8 cellular contexts compared by ENCODE assay signal in the genomic region with DNA sequence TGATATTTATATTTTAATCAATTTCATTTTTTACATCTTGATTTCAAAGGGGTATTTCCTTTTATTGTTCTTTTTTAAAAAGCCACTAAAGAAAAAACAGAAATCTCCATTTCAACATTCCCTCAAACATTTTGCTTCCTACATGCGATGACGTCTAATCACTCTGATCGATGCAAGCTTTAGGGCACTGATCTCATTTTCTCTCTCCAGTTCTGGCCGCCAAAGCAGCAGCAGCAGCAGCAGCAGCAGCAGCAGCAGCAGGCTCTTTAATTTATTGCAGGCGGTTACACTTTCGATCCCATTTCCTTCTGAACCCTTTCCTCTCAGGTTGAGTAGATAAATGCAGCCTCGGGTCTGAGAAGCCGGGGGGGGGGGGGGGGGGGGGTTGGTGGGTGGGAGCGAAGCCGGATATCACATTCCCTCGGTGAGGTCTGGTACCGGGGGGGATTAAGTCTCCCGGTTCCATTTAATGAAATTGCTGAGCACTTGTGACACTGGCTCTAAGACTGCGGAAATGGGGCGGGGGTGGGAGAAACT. TPM values are rescaled to one million over a fixed set of nuclear protein-coding genes. Genes with fewer than 3 reads are reported as not detected.
DNase-seq lines count a peak whose midpoint lies in the region; ATAC-seq and TF ChIP-seq lines count a peak whose summit lies in the region.

No MANE protein-coding gene starts in this region.

- H3F3A ChIP-seq in SU-DHL-6 (ENCODE audit: insufficient read depth), result no peaks in the 10 kb centered on the region

- peak overlapping the region in 5 of 7 donors; percentile 5 to 74 (median 53) for H3K4me3 Mint-ChIP-seq in CD8-positive, alpha-beta memory T cell

- no peaks in the 10 kb centered on the region for H3K9me2 ChIP-seq in SU-DHL-6 (replicated peaks; ENCODE audit: insufficient read depth, low read length)

- H3K27ac ChIP-seq in CD8-positive, alpha-beta memory T cell (ENCODE audit: low read depth, low read length), result no peak overlapping the region
- H3K27ac ChIP-seq in SU-DHL-6 (ENCODE audit: low read depth, low read length) (no peak overlapping the region), fibroblast of lung (ENCODE audit: insufficient read depth, low read length) (no peak overlapping the region), rectal smooth muscle tissue (ENCODE audit: low read depth, low read length) (no peak overlapping the region), foreskin keratinocyte (no peak overlapping the region)

- H3K36me3 Mint-ChIP-seq in CD8-positive, alpha-beta memory T cell, result no peaks in the 10 kb centered on the region

- no peaks in the 10 kb centered on the region for H3K4me1 ChIP-seq in CD8-positive, alpha-beta memory T cell (ENCODE audit: insufficient read depth, low read length)
- H3K4me1 ChIP-seq in fibroblast of lung (ENCODE audit: control insufficient read depth, extremely low read depth, insufficient read depth, low read length) (no peaks in the 10 kb centered on the region), rectal smooth muscle tissue (ENCODE audit: control insufficient read depth, insufficient read depth, low read length) (no peaks in the 10 kb centered on the region), foreskin keratinocyte (no peaks in the 10 kb centered on the region)

- ATAC-seq in HG03139 (IDR thresholded peaks at IDR 0.05; ENCODE audit: unreplicated experiment), result no peak
- no peak for ATAC-seq in HG03095 (IDR thresholded peaks at IDR 0.05; ENCODE audit: unreplicated experiment)
- ATAC-seq in foreskin keratinocyte, result no peak

- TF ChIP-seq CTCF in SU-DHL-6 (IDR thresholded peaks at IDR 0.05; ENCODE audit: insufficient read depth, low read length, poor library complexity, severe bottlenecking), result no peak
- TF ChIP-seq CTCF in fibroblast of lung (conservative IDR thresholded peaks at IDR 0.05 in 1 of 2, IDR thresholded peaks at IDR 0.05 in 1 of 2; ENCODE audit: low read depth in 1 of 2, low read length in 2 of 2), result no peak
- no peak for TF ChIP-seq CTCF in foreskin keratinocyte (conservative IDR thresholded peaks at IDR 0.05)

- peak overlapping the region in 2 of 8 donors; percentile 17 to 64 for H3K27ac Mint-ChIP-seq in CD8-positive, alpha-beta memory T cell

- peaks cover 0 to 23% (median 9%) of the 10 kb centered on the region in 5 donors for H3K9me3 Mint-ChIP-seq in CD8-positive, alpha-beta memory T cell

- H3K9ac ChIP-seq in SU-DHL-6 (ENCODE audit: low read length) (peak overlapping the region; percentile 44), fibroblast of lung (ENCODE audit: insufficient read depth, low read length) (no peak overlapping the region), rectal smooth muscle tissue (ENCODE audit: low read length) (no peak overlapping the region)

- no peaks in the 10 kb centered on the region for H3K36me3 ChIP-seq in CD8-positive, alpha-beta memory T cell (ENCODE audit: insufficient read depth, low read length)
- H3K36me3 ChIP-seq in SU-DHL-6 (ENCODE audit: low read length) (no peaks in the 10 kb centered on the region), fibroblast of lung (ENCODE audit: control insufficient read depth, insufficient read depth, low read length) (no peaks in the 10 kb centered on the region), rectal smooth muscle tissue (ENCODE audit: control insufficient read depth, insufficient read depth, low read length) (no peaks in the 10 kb centered on the region)

- H4K20me1 ChIP-seq in SU-DHL-6 (ENCODE audit: low read depth, low read length) (no peaks in the 10 kb centered on the region), fibroblast of lung (ENCODE audit: control insufficient read depth, extremely low read depth, insufficient read depth, low read length) (no peaks in the 10 kb centered on the region)

- no peak for DNase-seq in CD8-positive, alpha-beta memory T cell
- DNase-seq in HEK293T (ENCODE audit: extremely low spot score) (peak; percentile 17), fibroblast of lung (ENCODE audit: low read depth in 2 of 2) (peak; percentile 55 to 65), foreskin keratinocyte (no peak)

- H3K27me3 Mint-ChIP-seq in CD8-positive, alpha-beta memory T cell, result peaks cover 26 to 39% of the 10 kb centered on the region in 2 donors

- H3K9me3 ChIP-seq in CD8-positive, alpha-beta memory T cell (ENCODE audit: low read length), result no peaks in the 10 kb centered on the region
- H3K9me3 ChIP-seq in SU-DHL-6 (ENCODE audit: insufficient read depth, low read length), result no peaks in the 10 kb centered on the region
- no peaks in the 10 kb centered on the region for H3K9me3 ChIP-seq in fibroblast of lung (ENCODE audit: control insufficient read depth, insufficient read depth, low read depth, low read length)

- peaks cover 19 to 29% (median 21%) of the 10 kb centered on the region in 3 donors for H3K4me1 Mint-ChIP-seq in CD8-positive, alpha-beta memory T cell

- H3K4me2 ChIP-seq in SU-DHL-6 (ENCODE audit: low read depth, low read length, poor library complexity, severe bottlenecking) (peak overlapping the region; percentile 72), fibroblast of lung (ENCODE audit: extremely low read depth, insufficient read depth, low read length) (peak overlapping the region; percentile 93)

- H2AFZ ChIP-seq in SU-DHL-6 (ENCODE audit: low read depth, low read length, severe bottlenecking) (peak overlapping the region; percentile 97), fibroblast of lung (ENCODE audit: low read length) (no peak overlapping the region)

- POLR2A ChIA-PET in CD8-positive, alpha-beta memory T cell (lab: Charles Lee), result no interaction called here
- POLR2A ChIA-PET in HEK293T (lab: Yijun Ruan, JAX), result no interaction called here

- no peak overlapping the region for H3K4me3 ChIP-seq in CD8-positive, alpha-beta memory T cell (ENCODE audit: low read length)
- H3K4me3 ChIP-seq in SU-DHL-6 (ENCODE audit: insufficient read depth, low read length, poor library complexity, severe bottlenecking), result peak overlapping the region; percentile 44
- peak overlapping the region; percentile 59 to 86 (median 66) for H3K4me3 ChIP-seq in fibroblast of lung (replicated peaks in 1 of 4; ENCODE audit: control extremely low read depth in 1 of 4, insufficient read depth in 1 of 4, low read depth in 3 of 4, low read length in 4 of 4)
- H3K4me3 ChIP-seq in rectal smooth muscle tissue (ENCODE audit: low read length), result peak overlapping the region; percentile 80

- H3K27me3 ChIP-seq in CD8-positive, alpha-beta memory T cell (ENCODE audit: insufficient read depth, low read length, poor library complexity, severe bottlenecking), result peaks cover 6% of the 10 kb centered on the region
- no peaks in the 10 kb centered on the region for H3K27me3 ChIP-seq in SU-DHL-6 (ENCODE audit: low read length)
- H3K27me3 ChIP-seq in fibroblast of lung (ENCODE audit: control insufficient read depth, insufficient read depth, low read length), result no peaks in the 10 kb centered on the region
- no peaks in the 10 kb centered on the region for H3K27me3 ChIP-seq in rectal smooth muscle tissue (ENCODE audit: control insufficient read depth, insufficient read depth, low read length)
- no peaks in the 10 kb centered on the region for H3K27me3 ChIP-seq in foreskin keratinocyte

- CTCF ChIA-PET in CD8-positive, alpha-beta memory T cell (lab: Charles Lee), result no interaction called here
- CTCF ChIA-PET in HEK293T (lab: Yijun Ruan, JAX), result no interaction called here

- H3K79me2 ChIP-seq in SU-DHL-6 (ENCODE audit: insufficient read depth, low read length) (no peaks in the 10 kb centered on the region), fibroblast of lung (ENCODE audit: control insufficient read depth, insufficient read depth, low read length) (peaks cover 4% of the 10 kb centered on the region)

TF ChIP-seq in HEK293T, 16 proteins besides CTCF, POLR2A, EP300 and RAD21:
- no peak for TF ChIP-seq FOXK2 (IDR thresholded peaks at IDR 0.05)
- no peak for TF ChIP-seq ZNF384 (IDR thresholded peaks at IDR 0.05)
- TF ChIP-seq SUZ12 (IDR thresholded peaks at IDR 0.05), result no peak
- no peak for TF ChIP-seq CTBP1 (IDR thresholded peaks at IDR 0.05; ENCODE audit: borderline replicate concordance)
- no peak for TF ChIP-seq HDGF (IDR thresholded peaks at IDR 0.05; ENCODE audit: borderline replicate concordance)
- no peak for TF ChIP-seq FOXM1 (IDR thresholded peaks at IDR 0.05; ENCODE audit: borderline replicate concordance)
- TF ChIP-seq LEF1 (IDR thresholded peaks at IDR 0.05; ENCODE audit: borderline replicate concordance), result no peak
- TF ChIP-seq ARNT (IDR thresholded peaks at IDR 0.05), result no peak
- TF ChIP-seq NFRKB (IDR thresholded peaks at IDR 0.05), result no peak
- TF ChIP-seq L3MBTL2 (conservative IDR thresholded peaks at IDR 0.05), result no peak
- TF ChIP-seq, protein P1, sequence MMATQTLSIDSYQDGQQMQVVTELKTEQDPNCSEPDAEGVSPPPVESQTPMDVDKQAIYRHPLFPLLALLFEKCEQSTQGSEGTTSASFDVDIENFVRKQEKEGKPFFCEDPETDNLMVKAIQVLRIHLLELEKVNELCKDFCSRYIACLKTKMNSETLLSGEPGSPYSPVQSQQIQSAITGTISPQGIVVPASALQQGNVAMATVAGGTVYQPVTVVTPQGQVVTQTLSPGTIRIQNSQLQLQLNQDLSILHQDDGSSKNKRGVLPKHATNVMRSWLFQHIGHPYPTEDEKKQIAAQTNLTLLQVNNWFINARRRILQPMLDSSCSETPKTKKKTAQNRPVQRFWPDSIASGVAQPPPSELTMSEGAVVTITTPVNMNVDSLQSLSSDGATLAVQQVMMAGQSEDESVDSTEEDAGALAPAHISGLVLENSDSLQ (IDR thresholded peaks at IDR 0.05), result no peak
- TF ChIP-seq TARDBP (IDR thresholded peaks at IDR 0.05), result no peak

RNA-seq across cellular contexts. Expression of a gene that starts 3.4 kb away (rescaled TPM):
- not detected for total RNA-seq in CD8-positive, alpha-beta memory T cell
- polyA plus RNA-seq in CD8-positive, alpha-beta memory T cell, result not detected
- 2.3 and 9.0 TPM in 2 replicates for total RNA-seq in fibroblast of lung
- 20.3 and 21.4 TPM in 2 replicates for polyA plus RNA-seq in fibroblast of lung
- 16.7 and 18.5 TPM in 2 replicates for polyA plus RNA-seq in fibroblast of lung (2012)
- polyA minus RNA-seq in fibroblast of lung (ENCODE audit: low replicate concordance), result 36.1 and 66.3 TPM in 2 replicates
- 34.5 and 43.2 TPM in 2 replicates for total RNA-seq in foreskin keratinocyte
- polyA plus RNA-seq in foreskin keratinocyte, result 6.7 and 10.9 TPM in 2 replicates

Comparison
In these comparisons a context has a peak if more than half of its experiments do, and no peak if none do; other contexts are left out.
1. DNase-seq: peak in HEK293T (single experiment) and fibroblast of lung (2 of 2); none in CD8-positive, alpha-beta memory T cell (0 of 5) and foreskin keratinocyte (0 of 2).